In genomic region chr11:118238397-118238796, GRCh38 we compare ENCODE assay signal across 13 cellular contexts. TPM values are rescaled to one million over a fixed set of nuclear protein-coding genes. Genes with fewer than 3 reads are reported as not detected.
A peak's percentile ranks its signal among the peaks of the same experiment; 100 is the strongest.
DNase-seq lines count a peak whose midpoint lies in the region; ATAC-seq and TF ChIP-seq lines count a peak whose summit lies in the region.
"Had no signal": no experiment of that assay in that cellular context is flagged by ENCODE, and none has a peak within 500 bp of the region (broad histone marks: within the 10 kb centered on the region; RNA-seq: fewer than 3 reads in every experiment).

No MANE protein-coding gene starts in this region.

- no peaks in the 10 kb centered on the region for H3K27me3 Mint-ChIP-seq in natural killer cell treated with Interleukin-12 subunit alpha and Interleukin-12 subunit beta and Interleukin-15 and Interleukin-18, amount 100 ng/mL, for 72 hours
- H3K27me3 Mint-ChIP-seq in natural killer cell (ENCODE audit: low read depth in 2 of 2) (no peaks in the 10 kb centered on the region), endothelial cell (ENCODE audit: unreplicated experiment) (peaks cover 8% of the 10 kb centered on the region)

- intact Hi-C loops in natural killer cell (cut with micrococcal nuclease) = no loop called here

- no peak for ATAC-seq in natural killer cell treated with Interleukin-12 subunit alpha and Interleukin-12 subunit beta and Interleukin-15 and Interleukin-18, amount 100 ng/mL, for 72 hours
- ATAC-seq in natural killer cell (no peak), HG03108 (IDR thresholded peaks at IDR 0.05; ENCODE audit: unreplicated experiment) (no peak)
- ATAC-seq: heart left ventricle, SK-N-SH treated with all-trans-retinoic acid at 6 μM for 48 hours had no signal

- H3K4me3 Mint-ChIP-seq in natural killer cell treated with Interleukin-12 subunit alpha and Interleukin-12 subunit beta and Interleukin-15 and Interleukin-18, amount 100 ng/mL, for 72 hours = peak overlapping the region; percentile 69
- H3K4me3 Mint-ChIP-seq in natural killer cell (no peak overlapping the region), endothelial cell (ENCODE audit: unreplicated experiment) (no peak overlapping the region)
- H3K4me3 Mint-ChIP-seq: B cell had no signal

- no peak for DNase-seq in natural killer cell treated with Interleukin-12 subunit alpha and Interleukin-12 subunit beta and Interleukin-15 and Interleukin-18, amount 100 ng/mL, for 72 hours (ENCODE audit: low spot score)
- no peak for DNase-seq in natural killer cell
- peak; percentile 73 for DNase-seq in SKM-1 treated with dmso at 0.1 percent for 144 hours (lab: John Stamatoyannopoulos, UW; ENCODE audit: unreplicated experiment)
- DNase-seq in endothelial cell (ENCODE audit: low spot score) = no peak
- no peak for DNase-seq in HuH-7 (ENCODE audit: low spot score)
- DNase-seq in activated gamma-delta T cell (lab: John Stamatoyannopoulos, UW) = no peak
- DNase-seq in NCI-H2196 treated with DMSO at 0.1 percent for 48 hours (lab: John Stamatoyannopoulos, UW; ENCODE audit: unreplicated experiment) = no peak
- DNase-seq: heart left ventricle; NCI-H1048; stimulated activated CD4-positive, alpha-beta T cell treated with anti-CD3 and anti-CD28 coated beads, Interleukin-15, amount 100 ng/mL, for 24 hours had no signal

- peaks cover 49 to 58% of the 10 kb centered on the region in 2 donors for H3K4me1 Mint-ChIP-seq in natural killer cell treated with Interleukin-12 subunit alpha and Interleukin-12 subunit beta and Interleukin-15 and Interleukin-18, amount 100 ng/mL, for 72 hours (ENCODE audit: low read depth in 2 of 2)
- H3K4me1 Mint-ChIP-seq in natural killer cell = peaks cover 42 to 49% of the 10 kb centered on the region in 2 donors
- peaks cover 59% of the 10 kb centered on the region for H3K4me1 Mint-ChIP-seq in endothelial cell (ENCODE audit: unreplicated experiment)

- TF ChIP-seq CTCF in natural killer cell (IDR thresholded peaks at IDR 0.05) (no peak), endothelial cell (IDR thresholded peaks at IDR 0.05; ENCODE audit: unreplicated experiment) (no peak)

- no peaks in the 10 kb centered on the region for H3K9me3 Mint-ChIP-seq in natural killer cell treated with Interleukin-12 subunit alpha and Interleukin-12 subunit beta and Interleukin-15 and Interleukin-18, amount 100 ng/mL, for 72 hours
- H3K9me3 Mint-ChIP-seq in natural killer cell (no peaks in the 10 kb centered on the region), endothelial cell (ENCODE audit: unreplicated experiment) (no peaks in the 10 kb centered on the region)

- peak overlapping the region; percentile 89 to 91 for H3K27ac Mint-ChIP-seq in natural killer cell treated with Interleukin-12 subunit alpha and Interleukin-12 subunit beta and Interleukin-15 and Interleukin-18, amount 100 ng/mL, for 72 hours
- H3K27ac Mint-ChIP-seq in natural killer cell = peak overlapping the region in 1 of 2 donors; percentile 86
- peak overlapping the region; percentile 88 for H3K27ac Mint-ChIP-seq in endothelial cell (ENCODE audit: unreplicated experiment)
- H3K27ac Mint-ChIP-seq: B cell had no signal

- H3K36me3 Mint-ChIP-seq in natural killer cell treated with Interleukin-12 subunit alpha and Interleukin-12 subunit beta and Interleukin-15 and Interleukin-18, amount 100 ng/mL, for 72 hours = peaks cover 10% of the 10 kb centered on the region
- peaks cover 6% of the 10 kb centered on the region for H3K36me3 Mint-ChIP-seq in natural killer cell
- H3K36me3 Mint-ChIP-seq in endothelial cell (ENCODE audit: low read depth, unreplicated experiment) = peaks cover 10% of the 10 kb centered on the region

RNA-seq across cellular contexts. Expression of gene JAML, which starts 13.6 kb away (rescaled TPM):
- 1 to 10 TPM; 1.4 to 8.5 TPM for total RNA-seq in natural killer cell treated with Interleukin-12 subunit alpha and Interleukin-12 subunit beta and Interleukin-15 and Interleukin-18, amount 100 ng/mL, for 72 hours
- total RNA-seq in natural killer cell = 10 to 100 TPM in 2 of 3 donors, 1 to 10 TPM in 1; 7.1 to 27.8 (median 12.8) TPM
- total RNA-seq in endothelial cell (ENCODE audit: unreplicated experiment) = 0.31 TPM

RNA-seq across cellular contexts. Expression of gene MPZL3, which starts 13.8 kb away (rescaled TPM):
- 10 to 100 TPM; 10.8 to 12.8 TPM for total RNA-seq in natural killer cell treated with Interleukin-12 subunit alpha and Interleukin-12 subunit beta and Interleukin-15 and Interleukin-18, amount 100 ng/mL, for 72 hours
- total RNA-seq in natural killer cell (1 to 10 TPM; 6.3 to 7.5 (median 6.7) TPM), endothelial cell (ENCODE audit: unreplicated experiment) (10.7 TPM)

RNA-seq across cellular contexts. Expression of gene MPZL2, which starts 25.7 kb away (rescaled TPM):
- under 1 TPM in 1 of 2 donors, not detected in 1; 0.45 TPM for total RNA-seq in natural killer cell treated with Interleukin-12 subunit alpha and Interleukin-12 subunit beta and Interleukin-15 and Interleukin-18, amount 100 ng/mL, for 72 hours
- total RNA-seq in natural killer cell = under 1 TPM in 2 of 3 donors, not detected in 1; 0.49 to 0.58 TPM
- total RNA-seq in endothelial cell (ENCODE audit: unreplicated experiment) = 1.0 TPM
